20 cellular contexts compared by ENCODE assay signal in the genomic region with DNA sequence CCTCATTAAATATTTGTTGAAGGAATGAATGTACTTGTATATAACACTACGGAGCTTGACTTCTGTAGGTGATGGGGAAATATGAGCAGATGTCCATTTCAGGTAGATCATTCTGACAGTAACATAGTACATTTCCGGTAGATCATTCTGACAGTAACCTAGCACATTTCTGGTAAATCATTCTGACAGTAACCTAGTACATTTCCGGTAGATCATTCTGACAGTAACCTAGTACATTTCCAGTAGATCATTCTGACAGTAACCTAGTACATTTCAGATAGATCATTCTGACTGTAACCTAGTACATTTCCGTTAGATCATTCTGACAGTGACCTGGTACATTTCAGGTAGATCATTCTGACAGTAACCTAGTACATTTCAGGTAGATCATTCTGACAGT. TPM values are rescaled to one million over a fixed set of nuclear protein-coding genes. Genes with fewer than 3 reads are reported as not detected.
A peak's percentile ranks its signal among the peaks of the same experiment; 100 is the strongest.
DNase-seq lines count a peak whose midpoint lies in the region; ATAC-seq, FAIRE-seq and TF ChIP-seq lines count a peak whose summit lies in the region.
"Had no signal": no experiment of that assay in that cellular context is flagged by ENCODE, and none has a peak within 500 bp of the region (broad histone marks: within the 10 kb centered on the region; RNA-seq: fewer than 3 reads in every experiment).

No MANE protein-coding gene starts in this region.

- no peaks in the 10 kb centered on the region for H3K36me3 ChIP-seq in K562 (ENCODE audit: control insufficient read depth, insufficient read depth, low read length)
- H3K36me3 ChIP-seq: gastrocnemius medialis, Peyer's patch, right lobe of liver had no signal

- H3K4me3 Mint-ChIP-seq in activated T-cell treated with anti-CD3 and anti-CD28 coated beads, Interleukin-2, amount 50 U/mL, for 72 hours, result peak overlapping the region; percentile 94
- H3K4me3 Mint-ChIP-seq in T-helper 17 cell (peak overlapping the region; percentile 31), osteocyte (ENCODE audit: unreplicated experiment) (no peak overlapping the region)

- POLR2A ChIA-PET in K562 (lab: Yijun Ruan, JAX), result no interaction called here

- H3K4me1 Mint-ChIP-seq in activated T-cell treated with anti-CD3 and anti-CD28 coated beads, Interleukin-2, amount 50 U/mL, for 72 hours (ENCODE audit: low read depth), result peaks cover 64% of the 10 kb centered on the region
- peaks cover 60% of the 10 kb centered on the region for H3K4me1 Mint-ChIP-seq in T-helper 17 cell
- H3K4me1 Mint-ChIP-seq in osteocyte (ENCODE audit: unreplicated experiment), result peaks cover 44% of the 10 kb centered on the region

- H3K27me3 ChIP-seq in K562 (ENCODE audit: control insufficient read depth in 2 of 2, insufficient read depth in 2 of 2, low read length in 2 of 2), result no peaks in the 10 kb centered on the region
- H3K27me3 ChIP-seq: gastrocnemius medialis, Peyer's patch, right lobe of liver had no signal

- CTCF ChIA-PET in K562 (lab: Yijun Ruan, JAX; ENCODE audit: low intra/inter-chr PET ratio), result no interaction called here

- peaks cover 0 to 5% of the 10 kb centered on the region in 2 donors for H3K9me3 Mint-ChIP-seq in activated T-cell treated with anti-CD3 and anti-CD28 coated beads, Interleukin-2, amount 50 U/mL, for 72 hours
- H3K9me3 Mint-ChIP-seq in osteocyte (ENCODE audit: unreplicated experiment), result no peaks in the 10 kb centered on the region

- ATAC-seq in activated T-cell treated with anti-CD3 and anti-CD28 coated beads, Interleukin-2, amount 50 U/mL, for 72 hours (replicated peaks in 1 of 2), result no peak
- no peak for ATAC-seq in T-helper 17 cell
- no peak for ATAC-seq in K562
- ATAC-seq in GM18867 (IDR thresholded peaks at IDR 0.05; ENCODE audit: unreplicated experiment), result no peak
- ATAC-seq in GM19397 (IDR thresholded peaks at IDR 0.05; ENCODE audit: unreplicated experiment), result no peak
- ATAC-seq: gastrocnemius medialis, left cardiac atrium, mucosa of descending colon, right lobe of liver had no signal

- intact Hi-C loops in K562 (cut with micrococcal nuclease), result no loop called here

- no peak overlapping the region for H2AFZ ChIP-seq in K562 (ENCODE audit: low read depth, low read length)

- H3K4me2 ChIP-seq in K562 (ENCODE audit: insufficient read depth, low read length), result no peak overlapping the region
- H3K4me2 ChIP-seq: SK-N-SH had no signal

- peaks cover 6 to 12% of the 10 kb centered on the region in 2 experiments; a peak in 4 of 5 replicates for H3K4me1 ChIP-seq in K562 (replicated peaks in 1 of 2; ENCODE audit: control insufficient read depth in 2 of 2, insufficient read depth in 2 of 2, low read length in 2 of 2)
- H3K4me1 ChIP-seq: gastrocnemius medialis, Peyer's patch had no signal

- H3K9ac ChIP-seq in K562 (ENCODE audit: insufficient read depth in 1 of 2, low read depth in 2 of 2, low read length in 2 of 2), result no peak overlapping the region; a peak in 1 of 4 replicates
- H3K9ac ChIP-seq: SK-N-SH had no signal

- H3K9me3 ChIP-seq in T-helper 17 cell (ENCODE audit: control insufficient read depth, low read length, poor library complexity, severe bottlenecking) (no peaks in the 10 kb centered on the region), K562 (replicated peaks; ENCODE audit: control insufficient read depth, insufficient read depth, low read depth, low read length) (no peaks in the 10 kb centered on the region)
- H3K9me3 ChIP-seq: gastrocnemius medialis, mucosa of descending colon, Peyer's patch, right lobe of liver, SK-N-SH had no signal

- no peak for FAIRE-seq in K562 (lab: Jason Lieb, UNC)
- FAIRE-seq: bronchial epithelial cell, H1 had no signal

- no peak for TF ChIP-seq EP300 in K562 (IDR thresholded peaks at IDR 0.05; ENCODE audit: low read length)

- no peak overlapping the region for H3K27ac ChIP-seq in K562 (ENCODE audit: extremely low read depth, low read depth, low read length)
- H3K27ac ChIP-seq: right lobe of liver had no signal

- no peaks in the 10 kb centered on the region for H3K9me1 ChIP-seq in K562 (ENCODE audit: control insufficient read depth, insufficient read depth, low read length)

- no peaks in the 10 kb centered on the region for H3K27me3 Mint-ChIP-seq in activated T-cell treated with anti-CD3 and anti-CD28 coated beads, Interleukin-2, amount 50 U/mL, for 72 hours (ENCODE audit: low read depth)
- H3K27me3 Mint-ChIP-seq in T-helper 17 cell (no peaks in the 10 kb centered on the region), osteocyte (ENCODE audit: unreplicated experiment) (no peaks in the 10 kb centered on the region)

- no peak for TF ChIP-seq POLR2A in K562 (conservative IDR thresholded peaks at IDR 0.05)

- no peak for DNase-seq in activated T-cell treated with anti-CD3 and anti-CD28 coated beads, Interleukin-2, amount 50 U/mL, for 72 hours
- DNase-seq in activated T-cell treated with anti-CD3 and anti-CD28 coated beads, Interleukin-2, amount 50 U/mL, for 1 hour, result no peak
- DNase-seq in T-helper 17 cell, result no peak
- DNase-seq in K562 (ENCODE audit: extremely low read depth in 1 of 4, low spot score in 3 of 4), result no peak
- no peak for DNase-seq in osteocyte (ENCODE audit: extremely low spot score, unreplicated experiment)
- DNase-seq in EL, result no peak
- DNase-seq: activated CD8-positive, alpha-beta memory T cell treated with anti-CD3 and anti-CD28 coated beads for 24 hours; gastrocnemius medialis; left cardiac atrium; mucosa of descending colon; NCI-H187 treated with DMSO at 0.1 percent for 48 hours; NCI-H226; Peyer's patch; right lobe of liver; SK-N-SH; stimulated activated CD4-positive, alpha-beta T cell treated with anti-CD3 and anti-CD28 coated beads, Interleukin-2, amount 100 ng/mL, for 24 hours had no signal

- BruUV-seq in K562 (replicated peaks; lab: Mats Ljungman, UMichigan), result no TSS peak

- 67% methylated on average over 4 of the region's 4 CpGs for WGBS in K562 (ENCODE audit: insufficient coverage, low coverage, missing lambda C conversion rate)

- no peaks in the 10 kb centered on the region for H4K20me1 ChIP-seq in K562 (replicated peaks; ENCODE audit: control insufficient read depth, insufficient read depth, low read length)

- TF ChIP-seq CTCF in K562 (IDR thresholded peaks at IDR 0.05 in 2 of 3, conservative IDR thresholded peaks at IDR 0.05 in 1 of 3; ENCODE audit: insufficient read depth in 2 of 3, low read depth in 1 of 3, low read length in 3 of 3) (no peak), osteocyte (IDR thresholded peaks at IDR 0.05) (no peak)

- in situ Hi-C loops in K562 (cut with MboI), result no loop called here

- H3K4me3 ChIP-seq in K562, result no peak overlapping the region
- H3K4me3 ChIP-seq: gastrocnemius medialis, mucosa of descending colon, Peyer's patch, right lobe of liver had no signal

- peak overlapping the region; percentile 98 for H3K27ac Mint-ChIP-seq in activated T-cell treated with anti-CD3 and anti-CD28 coated beads, Interleukin-2, amount 50 U/mL, for 72 hours
- peak overlapping the region; percentile 93 for H3K27ac Mint-ChIP-seq in T-helper 17 cell
- peak overlapping the region; percentile 48 for H3K27ac Mint-ChIP-seq in osteocyte (ENCODE audit: unreplicated experiment)

- no peaks in the 10 kb centered on the region for H3K79me2 ChIP-seq in K562 (ENCODE audit: control insufficient read depth, insufficient read depth, low read length)

- TF ChIP-seq RAD21 in K562 (CRISPR knock-in tag; conservative IDR thresholded peaks at IDR 0.05 in 1 of 2, IDR thresholded peaks at IDR 0.05 in 1 of 2), result no peak

- peaks cover 27 to 32% of the 10 kb centered on the region in 2 donors for H3K36me3 Mint-ChIP-seq in activated T-cell treated with anti-CD3 and anti-CD28 coated beads, Interleukin-2, amount 50 U/mL, for 72 hours (ENCODE audit: insufficient read depth in 2 of 2)
- peaks cover 4% of the 10 kb centered on the region for H3K36me3 Mint-ChIP-seq in T-helper 17 cell (ENCODE audit: low read depth)
- H3K36me3 Mint-ChIP-seq in osteocyte (ENCODE audit: unreplicated experiment), result no peaks in the 10 kb centered on the region

RNA-seq across cellular contexts. Expression of a gene that starts 2.5 kb away (rescaled TPM):
- total RNA-seq in activated T-cell treated with anti-CD3 and anti-CD28 coated beads, Interleukin-2, amount 50 U/mL, for 72 hours, result 100 to 1,000 TPM in 1 of 2 donors, 10 to 100 TPM in 1; 98.9 to 145 TPM
- 100 to 1,000 TPM; 104 to 119 TPM for total RNA-seq in T-helper 17 cell
- 5.7 and 12.3 TPM in 2 replicates for total RNA-seq in K562 (2011; cell fraction: chromatin; rRNA removed; ENCODE audit: low replicate concordance)
- total RNA-seq in K562 (2011; cell fraction: nucleolus; rRNA removed), result 1.5 and 5.9 TPM in 2 replicates
- 9.9 and 10.7 TPM in 2 replicates for total RNA-seq in K562 (2011; cell fraction: nucleoplasm; rRNA removed)
- 4.0 and 4.3 TPM in 2 replicates for total RNA-seq in K562 (2014; rRNA removed)
- total RNA-seq in K562 (2014; rRNA removed; fragmentation: Illumina TruSeq; extraction: Trizol), result 5.3 and 6.3 TPM in 2 replicates
- 5.5 and 5.9 TPM in 2 replicates for total RNA-seq in K562 (2015; rRNA removed; fragmentation: Illumina TruSeq; extraction: Trizol)
- total RNA-seq in K562 (2021), result 6.0 and 7.3 TPM in 2 replicates
- 4.1 and 4.8 TPM in 2 replicates for polyA plus RNA-seq in K562 (2011; rRNA removed)
- 1.7 and 2.3 TPM in 2 replicates for polyA plus RNA-seq in K562 (2011; cell fraction: cytosol; rRNA removed)
- polyA plus RNA-seq in K562 (2011; cell fraction: nucleus; rRNA removed), result 6.7 and 7.3 TPM in 2 replicates
- polyA plus RNA-seq in K562 (2012), result 4.9 and 11.1 TPM in 2 replicates
- 6.5 and 7.0 TPM in 2 replicates for polyA plus RNA-seq in K562 (2014; fragmentation: Illumina TruSeq; extraction: Trizol)
- polyA plus RNA-seq in K562 (2014; fragmentation: Nextera tagmentation; extraction: Ambion mirVana), result 1 to 10 TPM; 1.9 to 2.2 TPM
- 3.7 and 7.0 TPM in 2 replicates for polyA plus RNA-seq in K562 (2014; rRNA removed)
- 1.7 and 4.1 TPM in 2 replicates for polyA minus RNA-seq in K562 (2011; rRNA and poly(A)+ RNA removed)
- not detected in 2 replicates for polyA minus RNA-seq in K562 (2011; cell fraction: cytosol; rRNA and poly(A)+ RNA removed)
- 2.8 and 4.3 TPM in 2 replicates for polyA minus RNA-seq in K562 (2011; cell fraction: nucleus; rRNA and poly(A)+ RNA removed)
- 30.6 and 32.1 TPM in 2 replicates for total RNA-seq in osteocyte

RNA-seq across cellular contexts. Expression of a gene that starts 54.1 kb away (rescaled TPM):
- total RNA-seq in activated T-cell treated with anti-CD3 and anti-CD28 coated beads, Interleukin-2, amount 50 U/mL, for 72 hours, result 10 to 100 TPM; 20.5 to 21.3 TPM
- 10 to 100 TPM; 15.9 to 17.9 TPM for total RNA-seq in T-helper 17 cell
- 5.7 and 18.5 TPM in 2 replicates for total RNA-seq in K562 (2011; cell fraction: chromatin; rRNA removed; ENCODE audit: low replicate concordance)
- total RNA-seq in K562 (2011; cell fraction: nucleolus; rRNA removed), result 5.1 and 7.0 TPM in 2 replicates
- 7.9 and 14.0 TPM in 2 replicates for total RNA-seq in K562 (2011; cell fraction: nucleoplasm; rRNA removed)
- 4.0 TPM in 2 replicates for total RNA-seq in K562 (2014; rRNA removed)
- total RNA-seq in K562 (2014; rRNA removed; fragmentation: Illumina TruSeq; extraction: Trizol), result 8.9 and 9.3 TPM in 2 replicates
- 7.5 and 8.6 TPM in 2 replicates for total RNA-seq in K562 (2015; rRNA removed; fragmentation: Illumina TruSeq; extraction: Trizol)
- 6.1 and 6.8 TPM in 2 replicates for total RNA-seq in K562 (2021)
- 6.7 and 9.0 TPM in 2 replicates for polyA plus RNA-seq in K562 (2011; rRNA removed)
- 1.2 and 2.5 TPM in 2 replicates for polyA plus RNA-seq in K562 (2011; cell fraction: cytosol; rRNA removed)
- 5.6 and 6.1 TPM in 2 replicates for polyA plus RNA-seq in K562 (2011; cell fraction: nucleus; rRNA removed)
- polyA plus RNA-seq in K562 (2012), result 4.8 and 4.9 TPM in 2 replicates
- 6.6 and 8.0 TPM in 2 replicates for polyA plus RNA-seq in K562 (2014; fragmentation: Illumina TruSeq; extraction: Trizol)
- polyA plus RNA-seq in K562 (2014; fragmentation: Nextera tagmentation; extraction: Ambion mirVana), result 1 to 10 TPM; 1.0 to 1.6 TPM
- 5.1 and 5.5 TPM in 2 replicates for polyA plus RNA-seq in K562 (2014; rRNA removed)
- 8.8 and 10.6 TPM in 2 replicates for polyA minus RNA-seq in K562 (2011; rRNA and poly(A)+ RNA removed)
- 2.8 and 3.5 TPM in 2 replicates for polyA minus RNA-seq in K562 (2011; cell fraction: cytosol; rRNA and poly(A)+ RNA removed)
- 6.3 and 10.1 TPM in 2 replicates for polyA minus RNA-seq in K562 (2011; cell fraction: nucleus; rRNA and poly(A)+ RNA removed)
- 8.2 and 9.4 TPM in 2 replicates for total RNA-seq in osteocyte

RNA-seq across cellular contexts. Expression of a gene that starts 54.3 kb away (rescaled TPM):
- total RNA-seq in activated T-cell treated with anti-CD3 and anti-CD28 coated beads, Interleukin-2, amount 50 U/mL, for 72 hours, result 1 to 10 TPM; 4.4 to 10.0 TPM
- 1 to 10 TPM; 3.4 to 5.9 TPM for total RNA-seq in T-helper 17 cell
- total RNA-seq in K562 (2011; cell fraction: chromatin; rRNA removed; ENCODE audit: low replicate concordance), result 1.2 and 3.4 TPM in 2 replicates
- total RNA-seq in K562 (2011; cell fraction: nucleolus; rRNA removed), result 0.50 and 0.92 TPM in 2 replicates
- 1.1 and 1.2 TPM in 2 replicates for total RNA-seq in K562 (2011; cell fraction: nucleoplasm; rRNA removed)
- 1.1 and 1.3 TPM in 2 replicates for total RNA-seq in K562 (2014; rRNA removed)
- 2.5 and 2.6 TPM in 2 replicates for total RNA-seq in K562 (2014; rRNA removed; fragmentation: Illumina TruSeq; extraction: Trizol)
- total RNA-seq in K562 (2015; rRNA removed; fragmentation: Illumina TruSeq; extraction: Trizol), result 2.6 and 2.8 TPM in 2 replicates
- total RNA-seq in K562 (2021), result 1.4 and 1.5 TPM in 2 replicates
- 0.74 and 4.2 TPM in 2 replicates for polyA plus RNA-seq in K562 (2011; rRNA removed)
- polyA plus RNA-seq in K562 (2011; cell fraction: cytosol; rRNA removed), result 0.44 and 1.1 TPM in 2 replicates
- polyA plus RNA-seq in K562 (2011; cell fraction: nucleus; rRNA removed), result 0.37 and 1.4 TPM in 2 replicates
- 0.79 and 1.6 TPM in 2 replicates for polyA plus RNA-seq in K562 (2012)
- 2.1 and 2.9 TPM in 2 replicates for polyA plus RNA-seq in K562 (2014; fragmentation: Illumina TruSeq; extraction: Trizol)
- 1 to 10 TPM; 2.9 to 3.0 TPM for polyA plus RNA-seq in K562 (2014; fragmentation: Nextera tagmentation; extraction: Ambion mirVana)
- polyA plus RNA-seq in K562 (2014; rRNA removed), result 1.7 and 2.2 TPM in 2 replicates
- 0.72 and 2.5 TPM in 2 replicates for polyA minus RNA-seq in K562 (2011; rRNA and poly(A)+ RNA removed)
- polyA minus RNA-seq in K562 (2011; cell fraction: cytosol; rRNA and poly(A)+ RNA removed), result 1.2 TPM in 1 of 2 replicates, not detected in the other
- polyA minus RNA-seq in K562 (2011; cell fraction: nucleus; rRNA and poly(A)+ RNA removed), result 0.11 and 1.2 TPM in 2 replicates
- 7.4 and 8.3 TPM in 2 replicates for total RNA-seq in osteocyte

Comparison
In these comparisons a context has a peak if more than half of its experiments do, and no peak if none do; other contexts are left out.
1. H3K27ac Mint-ChIP-seq: peak in every context shown above with its lines; median percentile 98 in activated T-cell treated with anti-CD3 and anti-CD28 coated beads, Interleukin-2, amount 50 U/mL, for 72 hours; 93 in T-helper 17 cell; 48 in osteocyte.